10 cellular contexts compared by ENCODE assay signal in genomic region chr2:205754924-205755321, GRCh38.
DNase-seq lines count a peak whose midpoint lies in the region; ATAC-seq and TF ChIP-seq lines count a peak whose summit lies in the region.
"Had no signal": no experiment of that assay in that cellular context is flagged by ENCODE, and none has a peak within 500 bp of the region (broad histone marks: within the 10 kb centered on the region; RNA-seq: fewer than 3 reads in every experiment).

No MANE protein-coding gene starts in this region.

- no peak overlapping the region for H3K4me3 ChIP-seq in heart left ventricle
- no peak overlapping the region for H3K4me3 ChIP-seq in cardiac fibroblast (replicated peaks in 1 of 2; ENCODE audit: low read depth in 2 of 2, low read length in 2 of 2)
- no peak overlapping the region for H3K4me3 ChIP-seq in mesenchymal stem cell (ENCODE audit: insufficient read depth in 1 of 2, low read depth in 1 of 2, low read length in 2 of 2)
- no peak overlapping the region for H3K4me3 ChIP-seq in vagina

- no peaks in the 10 kb centered on the region for H3K4me1 Mint-ChIP-seq in activated T-cell treated with anti-CD3 and anti-CD28 coated beads, Interleukin-2, amount 50 U/mL, for 72 hours (ENCODE audit: low read depth)

- 58 to 73% (median 65%) methylated on average over 5 of the region's 5 CpGs for WGBS in heart left ventricle, 4 donors
- WGBS in mesenchymal stem cell: 57% methylated on average over 4 of the region's 5 CpGs

- no peak overlapping the region for H3K4me2 ChIP-seq in mesenchymal stem cell (ENCODE audit: low read length, poor library complexity, severe bottlenecking)

- no peak overlapping the region for H2BK5ac ChIP-seq in mesenchymal stem cell (ENCODE audit: low read depth, low read length, poor library complexity, severe bottlenecking)

- TF ChIP-seq CTCF in heart left ventricle (IDR thresholded peaks at IDR 0.05) (no peak), cardiac fibroblast (IDR thresholded peaks at IDR 0.05; ENCODE audit: low read depth, low read length) (no peak), vagina (IDR thresholded peaks at IDR 0.05) (no peak)

- no peak overlapping the region for H4K91ac ChIP-seq in mesenchymal stem cell (ENCODE audit: low read length)

- no peaks in the 10 kb centered on the region for H3K79me1 ChIP-seq in mesenchymal stem cell (replicated peaks; ENCODE audit: low read length, poor library complexity, severe bottlenecking)

- TF ChIP-seq POLR2A in heart left ventricle (IDR thresholded peaks at IDR 0.05) (no peak), vagina (IDR thresholded peaks at IDR 0.05) (no peak)

- H2AK5ac ChIP-seq in mesenchymal stem cell (ENCODE audit: low read length, severe bottlenecking): no peak overlapping the region

- peaks cover 36% of the 10 kb centered on the region for H3K27me3 Mint-ChIP-seq in activated T-cell treated with anti-CD3 and anti-CD28 coated beads, Interleukin-2, amount 50 U/mL, for 72 hours (ENCODE audit: low read depth)

- no peak for DNase-seq in heart left ventricle
- no peak for DNase-seq in cardiac septum (ENCODE audit: low spot score)
- peak; percentile 62 to 68 for DNase-seq in cardiac fibroblast (ENCODE audit: low read depth in 2 of 2)
- peak; percentile 47 for DNase-seq in mesenchymal stem cell
- no peak for DNase-seq in vagina (ENCODE audit: extremely low spot score in 2 of 2)
- no peak for DNase-seq in activated T-cell treated with anti-CD3 and anti-CD28 coated beads, Interleukin-2, amount 50 U/mL, for 72 hours
- DNase-seq: activated T-cell treated with anti-CD3 and anti-CD28 coated beads, Interleukin-2, amount 50 U/mL, for 48 hours; H9 had no signal

- H4K8ac ChIP-seq in mesenchymal stem cell (ENCODE audit: low read length): no peak overlapping the region

- no peak overlapping the region for H3K9ac ChIP-seq in mesenchymal stem cell (ENCODE audit: low read length)

- no peak overlapping the region for H2BK120ac ChIP-seq in mesenchymal stem cell (ENCODE audit: low read depth, low read length)

- ATAC-seq in heart left ventricle (peak in 2 of 4 donors; percentile 10 to 44), HG02973 (IDR thresholded peaks at IDR 0.05; ENCODE audit: unreplicated experiment) (no peak), HG02970 (IDR thresholded peaks at IDR 0.05; ENCODE audit: low FRiP score, unreplicated experiment) (no peak)
- ATAC-seq in activated T-cell treated with anti-CD3 and anti-CD28 coated beads, Interleukin-2, amount 50 U/mL, for 72 hours (replicated peaks in 1 of 2): no peak

- no peak overlapping the region for H2AFZ ChIP-seq in mesenchymal stem cell (ENCODE audit: low read depth, low read length)

- peaks cover 0 to 37% (median 2%) of the 10 kb centered on the region in 9 donors for H3K36me3 ChIP-seq in heart left ventricle
- H3K36me3 ChIP-seq in mesenchymal stem cell (ENCODE audit: control insufficient read depth in 1 of 2, insufficient read depth in 2 of 2, low read depth in 1 of 2, low read length in 2 of 2): peaks cover 0 to 20% of the 10 kb centered on the region in 2 experiments
- no peaks in the 10 kb centered on the region for H3K36me3 ChIP-seq in vagina

- intact Hi-C loops in heart left ventricle (cut with DNase I) (loop anchor here in 4 of 10 donors (5.0 kb wide), 2 partner anchors 48 to 68 kb away; no protein-coding TSS in a partner anchor), cardiac septum (cut with DNase I) (loop anchor here (5.0 to 10.0 kb wide), 3 partner anchors 53 to 1430 kb away; no protein-coding TSS in a partner anchor), vagina (cut with DNase I) (no loop called here)

- H3K27ac Mint-ChIP-seq in activated T-cell treated with anti-CD3 and anti-CD28 coated beads, Interleukin-2, amount 50 U/mL, for 72 hours: no peak overlapping the region

- H3K27me3 ChIP-seq in heart left ventricle (no peaks in the 10 kb centered on the region), mesenchymal stem cell (ENCODE audit: control insufficient read depth in 1 of 2, insufficient read depth in 1 of 2, low read length in 2 of 2) (no peaks in the 10 kb centered on the region), vagina (no peaks in the 10 kb centered on the region)

- peak overlapping the region in 1 of 2 experiments; percentile 21 for H2BK12ac ChIP-seq in mesenchymal stem cell (ENCODE audit: low read length in 2 of 2)

- H3K4ac ChIP-seq in mesenchymal stem cell (ENCODE audit: low read depth in 1 of 2, low read length in 2 of 2): peak overlapping the region in 1 of 2 experiments; percentile 33

- peak overlapping the region in 8 of 12 donors; percentile 10 to 82 (median 58) for H3K27ac ChIP-seq in heart left ventricle
- H3K27ac ChIP-seq in mesenchymal stem cell (ENCODE audit: low read length, poor library complexity, severe bottlenecking): no peak overlapping the region
- peak overlapping the region; percentile 28 for H3K27ac ChIP-seq in vagina

- H3K9me3 Mint-ChIP-seq in activated T-cell treated with anti-CD3 and anti-CD28 coated beads, Interleukin-2, amount 50 U/mL, for 72 hours: no peaks in the 10 kb centered on the region
- H3K9me3 Mint-ChIP-seq: H9 had no signal

- H3K36me3 Mint-ChIP-seq in activated T-cell treated with anti-CD3 and anti-CD28 coated beads, Interleukin-2, amount 50 U/mL, for 72 hours (ENCODE audit: insufficient read depth in 2 of 2): no peaks in the 10 kb centered on the region

- H3K9me3 ChIP-seq in heart left ventricle: no peaks in the 10 kb centered on the region
- no peaks in the 10 kb centered on the region for H3K9me3 ChIP-seq in mesenchymal stem cell (ENCODE audit: control insufficient read depth, low read length)
- H3K9me3 ChIP-seq in vagina: no peaks in the 10 kb centered on the region

- H3K18ac ChIP-seq in mesenchymal stem cell (ENCODE audit: low read depth in 1 of 2, low read length in 2 of 2): peak overlapping the region in 1 of 2 experiments; percentile 25

- H3K14ac ChIP-seq in mesenchymal stem cell (ENCODE audit: low read length in 2 of 2): no peak overlapping the region

- peak overlapping the region; percentile 44 for H2BK15ac ChIP-seq in mesenchymal stem cell (ENCODE audit: low read depth, poor library complexity, severe bottlenecking)

- H3K4me3 Mint-ChIP-seq in activated T-cell treated with anti-CD3 and anti-CD28 coated beads, Interleukin-2, amount 50 U/mL, for 72 hours: no peak overlapping the region
- H3K4me3 Mint-ChIP-seq: H9 had no signal

- no peak overlapping the region for H3K23ac ChIP-seq in mesenchymal stem cell (ENCODE audit: low read length in 2 of 2)

- H3K4me1 ChIP-seq in heart left ventricle: peaks cover 0 to 54% (median 12%) of the 10 kb centered on the region in 12 donors
- peaks cover 8% of the 10 kb centered on the region for H3K4me1 ChIP-seq in mesenchymal stem cell (ENCODE audit: control insufficient read depth, insufficient read depth, low read depth, low read length)
- H3K4me1 ChIP-seq in vagina: peaks cover 33% of the 10 kb centered on the region

Comparison
In these comparisons a context has a peak if more than half of its experiments do, and no peak if none do; other contexts are left out.
1. DNase-seq: peak in cardiac fibroblast (2 of 2) and mesenchymal stem cell (single experiment); none in heart left ventricle (0 of 5), cardiac septum (single experiment), vagina (0 of 2) and activated T-cell treated with anti-CD3 and anti-CD28 coated beads, Interleukin-2, amount 50 U/mL, for 72 hours (0 of 2).